Comparison of ENCODE assay signal across 13 cellular contexts in genomic region chr5:168882283-168882682, GRCh38.
DNase-seq lines count a peak whose midpoint lies in the region; ATAC-seq and TF ChIP-seq lines count a peak whose summit lies in the region.
"Had no signal": no experiment of that assay in that cellular context is flagged by ENCODE, and none has a peak within 500 bp of the region (broad histone marks: within the 10 kb centered on the region; RNA-seq: fewer than 3 reads in every experiment).

No MANE protein-coding gene starts in this region.

- H2AFZ ChIP-seq in Karpas-422 (ENCODE audit: low read length) (no peak overlapping the region), hepatocyte (no peak overlapping the region), neuronal stem cell (ENCODE audit: low read length) (no peak overlapping the region)
- H2AFZ ChIP-seq: GM23248 had no signal

- WGBS in hepatocyte (ENCODE audit: low lambda C conversion rate, missing lambda C conversion rate): 60% methylated on average over 12 of the region's 12 CpGs
- no CpG with 5 or more reads among the region's 12 CpGs for WGBS in neuronal stem cell (ENCODE audit: extremely low coverage in 2 of 2, insufficient read length in 2 of 2, insufficient replicate concordance in 1 of 2), 2 donors

- no peak overlapping the region for H3K4ac ChIP-seq in neuronal stem cell (ENCODE audit: low read length)

- no peak overlapping the region for H2BK120ac ChIP-seq in neuronal stem cell (ENCODE audit: low read depth, low read length)

- H3K23ac ChIP-seq in neuronal stem cell (ENCODE audit: low read depth, low read length, poor library complexity): peak overlapping the region; percentile 5

- H3K79me1 ChIP-seq in neuronal stem cell (ENCODE audit: low read depth, low read length): no peaks in the 10 kb centered on the region

- no peak overlapping the region for H3K18ac ChIP-seq in neuronal stem cell (ENCODE audit: low read length)

- H3K36me3 ChIP-seq in BLaER1 (no peaks in the 10 kb centered on the region), Karpas-422 (ENCODE audit: insufficient read depth, low read length) (no peaks in the 10 kb centered on the region), hepatocyte (replicated peaks; ENCODE audit: insufficient read depth, low read depth) (no peaks in the 10 kb centered on the region), neuronal stem cell (replicated peaks in 1 of 2; ENCODE audit: control insufficient read depth in 2 of 2, insufficient read depth in 2 of 2, low read length in 2 of 2) (no peaks in the 10 kb centered on the region)

- H3K9me2 ChIP-seq in Karpas-422 (replicated peaks; ENCODE audit: insufficient read depth, low read length): no peaks in the 10 kb centered on the region
- no peaks in the 10 kb centered on the region for H3K9me2 ChIP-seq in hepatocyte (replicated peaks; ENCODE audit: insufficient read depth)

- H2AK5ac ChIP-seq in neuronal stem cell (ENCODE audit: low read depth, low read length): no peak overlapping the region

- TF ChIP-seq CTCF in hepatocyte (IDR thresholded peaks at IDR 0.05; ENCODE audit: poor library complexity): no peak

- no peaks in the 10 kb centered on the region for H4K20me1 ChIP-seq in BLaER1
- no peaks in the 10 kb centered on the region for H4K20me1 ChIP-seq in Karpas-422 (ENCODE audit: insufficient read depth, low read depth, low read length)
- no peaks in the 10 kb centered on the region for H4K20me1 ChIP-seq in hepatocyte (ENCODE audit: insufficient read depth, poor library complexity, severe bottlenecking)

- H2BK12ac ChIP-seq in neuronal stem cell (ENCODE audit: low read length): peak overlapping the region; percentile 69

- no peak for ATAC-seq in GM21786 (IDR thresholded peaks at IDR 0.05; ENCODE audit: unreplicated experiment)

- H3K4me2 ChIP-seq in BLaER1: peak overlapping the region; percentile 80
- H3K4me2 ChIP-seq in Karpas-422 (ENCODE audit: low read depth, low read length, poor library complexity, severe bottlenecking): peak overlapping the region; percentile 43
- peak overlapping the region; percentile 52 for H3K4me2 ChIP-seq in hepatocyte
- no peak overlapping the region for H3K4me2 ChIP-seq in neuronal stem cell (ENCODE audit: insufficient read depth, low read length, poor library complexity, severe bottlenecking)

- H3K9me3 ChIP-seq in BLaER1: no peaks in the 10 kb centered on the region
- no peaks in the 10 kb centered on the region for H3K9me3 ChIP-seq in Karpas-422 (ENCODE audit: low read length)
- H3K9me3 ChIP-seq in hepatocyte (ENCODE audit: low read depth): no peaks in the 10 kb centered on the region
- no peaks in the 10 kb centered on the region for H3K9me3 ChIP-seq in neuronal stem cell (replicated peaks in 1 of 2; ENCODE audit: control insufficient read depth in 2 of 2, insufficient read depth in 1 of 2, low read depth in 1 of 2, low read length in 2 of 2)
- H3K9me3 ChIP-seq: Caco-2 had no signal

- H3K4me1 ChIP-seq in BLaER1 (peaks cover 66% of the 10 kb centered on the region), Karpas-422 (ENCODE audit: low read length) (peaks cover 36% of the 10 kb centered on the region), hepatocyte (ENCODE audit: insufficient read depth) (peaks cover 68% of the 10 kb centered on the region), neuronal stem cell (ENCODE audit: control insufficient read depth in 2 of 2, insufficient read depth in 1 of 2, low read depth in 1 of 2, low read length in 2 of 2) (peaks cover 41 to 73% of the 10 kb centered on the region in 2 donors)
- H3K4me1 ChIP-seq: Caco-2 had no signal

- no peak overlapping the region for H4K8ac ChIP-seq in neuronal stem cell (ENCODE audit: low read depth, low read length)

- no peak overlapping the region for H3K9ac ChIP-seq in BLaER1
- H3K9ac ChIP-seq in Karpas-422 (ENCODE audit: low read length): no peak overlapping the region
- H3K9ac ChIP-seq in neuronal stem cell (ENCODE audit: low read depth, low read length, poor library complexity): no peak overlapping the region
- H3K9ac ChIP-seq: GM23248 had no signal

- no peak overlapping the region for H3K14ac ChIP-seq in neuronal stem cell (ENCODE audit: low read length)

- H3K27me3 ChIP-seq in BLaER1 (no peaks in the 10 kb centered on the region), Karpas-422 (ENCODE audit: low read length) (no peaks in the 10 kb centered on the region), hepatocyte (no peaks in the 10 kb centered on the region), neuronal stem cell (ENCODE audit: control insufficient read depth in 3 of 3, insufficient read depth in 3 of 3, low read depth in 1 of 3, low read length in 3 of 3) (no peaks in the 10 kb centered on the region)

- no peaks in the 10 kb centered on the region for H3K79me2 ChIP-seq in Karpas-422 (ENCODE audit: low read length)
- H3K79me2 ChIP-seq in hepatocyte: no peaks in the 10 kb centered on the region

- no peak overlapping the region for H2BK5ac ChIP-seq in neuronal stem cell (ENCODE audit: low read length)

- H4K91ac ChIP-seq in neuronal stem cell (ENCODE audit: low read depth, low read length, poor library complexity): no peak overlapping the region

- H3K27ac ChIP-seq in BLaER1 (no peak overlapping the region), Karpas-422 (ENCODE audit: low read length) (no peak overlapping the region), hepatocyte (peak overlapping the region; percentile 25), neuronal stem cell (replicated peaks; ENCODE audit: low read length) (no peak overlapping the region)
- H3K27ac ChIP-seq: GM23248 had no signal

- H3K4me3 ChIP-seq in BLaER1 (no peak overlapping the region), Karpas-422 (ENCODE audit: low read length) (no peak overlapping the region), hepatocyte (no peak overlapping the region), neuronal stem cell (ENCODE audit: low read length in 2 of 2) (no peak overlapping the region)
- H3K4me3 ChIP-seq: GM23248 had no signal

- no peak overlapping the region for H2BK15ac ChIP-seq in neuronal stem cell (ENCODE audit: low read length)

- DNase-seq in Karpas-422 (no peak), hepatocyte (ENCODE audit: low spot score) (no peak), neuronal stem cell (ENCODE audit: low spot score) (no peak), NCI-H2196 (lab: John Stamatoyannopoulos, UW; ENCODE audit: unreplicated experiment) (no peak), GF-D8 (lab: John Stamatoyannopoulos, UW) (no peak)
- DNase-seq in activated T-cell treated with anti-CD3 and anti-CD28 coated beads, Interleukin-2, amount 50 U/mL, for 1 hour: no peak
- DNase-seq: CD8-positive, alpha-beta memory T cell; DND-41; GDM1; GM23248 had no signal
